In the genomic region with DNA sequence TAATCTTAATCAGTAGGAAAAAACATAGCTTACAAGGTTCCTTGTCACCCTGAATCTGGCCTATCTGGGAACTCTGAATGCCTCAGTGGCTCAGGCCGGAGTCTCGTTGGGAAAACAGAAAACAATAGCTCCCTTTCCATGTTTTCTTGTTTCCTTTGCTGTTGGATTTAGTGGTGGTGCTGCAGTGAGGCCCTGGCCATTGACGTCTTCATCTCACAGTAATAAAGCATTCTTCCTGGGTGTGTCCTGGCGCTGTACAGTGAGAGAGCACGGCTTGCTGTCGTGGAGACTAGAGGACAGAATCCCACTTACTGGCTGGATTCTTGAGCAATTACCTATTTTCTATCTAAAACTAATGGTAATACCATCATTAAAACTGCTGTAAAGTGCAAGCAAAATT, we compare ENCODE assay signal across 12 cellular contexts. TPM values are rescaled to one million over a fixed set of nuclear protein-coding genes. Genes with fewer than 3 reads are reported as not detected.
DNase-seq lines count a peak whose midpoint lies in the region; ATAC-seq and TF ChIP-seq lines count a peak whose summit lies in the region.
"Had no signal": no experiment of that assay in that cellular context is flagged by ENCODE, and none has a peak within 500 bp of the region (broad histone marks: within the 10 kb centered on the region; RNA-seq: fewer than 3 reads in every experiment).

No MANE protein-coding gene starts in this region.

- no peak overlapping the region for H2AFZ ChIP-seq in neural progenitor cell (replicated peaks)

- TF ChIP-seq CTCF in neural progenitor cell (IDR thresholded peaks at IDR 0.05) (no peak), testis (IDR thresholded peaks at IDR 0.05) (no peak)

- no peaks in the 10 kb centered on the region for H3K36me3 ChIP-seq in neural progenitor cell
- no peaks in the 10 kb centered on the region for H3K36me3 ChIP-seq in testis (ENCODE audit: low read depth, missing control alignments)
- H3K36me3 ChIP-seq: cardiac muscle cell, uterus had no signal

- H3K9me3 Mint-ChIP-seq in activated CD4-positive, alpha-beta T cell treated with anti-CD3 and anti-CD28 coated beads, Interleukin-2, amount 10 ng/mL, durations not matched to agents 24 days and 14 days = no peaks in the 10 kb centered on the region
- no peaks in the 10 kb centered on the region for H3K9me3 Mint-ChIP-seq in neural progenitor cell

- peak overlapping the region; percentile 66 for H3K4me3 Mint-ChIP-seq in activated CD4-positive, alpha-beta T cell treated with anti-CD3 and anti-CD28 coated beads, Interleukin-2, amount 10 ng/mL, durations not matched to agents 24 days and 14 days
- H3K4me3 Mint-ChIP-seq in neural progenitor cell = peak overlapping the region; percentile 27

- no peak overlapping the region for H3K4me3 ChIP-seq in neural progenitor cell
- H3K4me3 ChIP-seq in testis = no peak overlapping the region
- H3K4me3 ChIP-seq: cardiac muscle cell, uterus had no signal

- H3K79me2 ChIP-seq in neural progenitor cell (ENCODE audit: low read depth) = no peaks in the 10 kb centered on the region

- WGBS in testis, 2 donors = 66 to 81% methylated on average over 6 of the region's 6 CpGs

- H3K27ac Mint-ChIP-seq in activated CD4-positive, alpha-beta T cell treated with anti-CD3 and anti-CD28 coated beads, Interleukin-2, amount 10 ng/mL, durations not matched to agents 24 days and 14 days = peak overlapping the region; percentile 91
- no peak overlapping the region for H3K27ac Mint-ChIP-seq in neural progenitor cell

- H3K27ac ChIP-seq in neural progenitor cell (no peak overlapping the region), testis (peak overlapping the region in 1 of 2 donors; percentile 24)
- H3K27ac ChIP-seq: cardiac muscle cell, uterus had no signal

- H3K27me3 ChIP-seq in neural progenitor cell = peaks cover 60% of the 10 kb centered on the region
- H3K27me3 ChIP-seq in testis = no peaks in the 10 kb centered on the region

- intact Hi-C loops in activated CD4-positive, alpha-beta T cell treated with anti-CD3 and anti-CD28 coated beads, Interleukin-2, amount 10 ng/mL, durations not matched to agents 24 days and 14 days (cut with micrococcal nuclease) = loop anchor here (2.0 to 10.0 kb wide), 4 partner anchors 38 to 345 kb away; no protein-coding TSS in a partner anchor
- intact Hi-C loops in testis (cut with DNase I; ENCODE audit: low total_unique reads) = no loop called here

- peak; percentile 72 for DNase-seq in activated CD4-positive, alpha-beta T cell treated with anti-CD3 and anti-CD28 coated beads, Interleukin-2, amount 10 ng/mL, durations not matched to agents 24 days and 14 days
- DNase-seq in activated CD4-positive, alpha-beta T cell treated with anti-CD3 and anti-CD28 coated beads for 4 hours = no peak
- DNase-seq in NCI-H748 treated with DMSO at 0.1 percent for 48 hours (lab: John Stamatoyannopoulos, UW) (peak; percentile 14), cerebellar cortex (ENCODE audit: low spot score) (peak; percentile 23), neural progenitor cell (ENCODE audit: low spot score) (no peak), testis (no peak)
- DNase-seq: DMS79 treated with DMSO at 0.1 percent for 48 hours, uterus had no signal

- H3K4me1 ChIP-seq in neural progenitor cell = peaks cover 42% of the 10 kb centered on the region
- peaks cover 17% of the 10 kb centered on the region for H3K4me1 ChIP-seq in testis

- H3F3A ChIP-seq in neural progenitor cell (ENCODE audit: low read depth) = peaks cover 30% of the 10 kb centered on the region

- no peak overlapping the region for H3K9ac ChIP-seq in neural progenitor cell

- H3K4me2 ChIP-seq in neural progenitor cell = peak overlapping the region; percentile 94

- no peak for TF ChIP-seq POLR2A in testis (IDR thresholded peaks at IDR 0.05)

- H3K4me1 Mint-ChIP-seq in activated CD4-positive, alpha-beta T cell treated with anti-CD3 and anti-CD28 coated beads, Interleukin-2, amount 10 ng/mL, durations not matched to agents 24 days and 14 days = peaks cover 59% of the 10 kb centered on the region
- H3K4me1 Mint-ChIP-seq in neural progenitor cell = peaks cover 45% of the 10 kb centered on the region

- ATAC-seq in GM18520 (IDR thresholded peaks at IDR 0.05; ENCODE audit: unreplicated experiment) (no peak), HG03039 (IDR thresholded peaks at IDR 0.05; ENCODE audit: unreplicated experiment) (no peak)
- ATAC-seq: HCT116 had no signal

- no peaks in the 10 kb centered on the region for H3K27me3 Mint-ChIP-seq in activated CD4-positive, alpha-beta T cell treated with anti-CD3 and anti-CD28 coated beads, Interleukin-2, amount 10 ng/mL, durations not matched to agents 24 days and 14 days
- peaks cover 34% of the 10 kb centered on the region for H3K27me3 Mint-ChIP-seq in neural progenitor cell (ENCODE audit: insufficient read depth, low read depth)

- H4K20me1 ChIP-seq in neural progenitor cell (ENCODE audit: low read depth) = no peaks in the 10 kb centered on the region

- peaks cover 21% of the 10 kb centered on the region for H3K36me3 Mint-ChIP-seq in activated CD4-positive, alpha-beta T cell treated with anti-CD3 and anti-CD28 coated beads, Interleukin-2, amount 10 ng/mL, durations not matched to agents 24 days and 14 days (ENCODE audit: low read depth)
- peaks cover 6% of the 10 kb centered on the region for H3K36me3 Mint-ChIP-seq in neural progenitor cell

- H3K9me3 ChIP-seq in neural progenitor cell (ENCODE audit: low read depth) (no peaks in the 10 kb centered on the region), testis (no peaks in the 10 kb centered on the region)
- H3K9me3 ChIP-seq: uterus had no signal

RNA-seq across cellular contexts. Expression of a gene that starts 1.3 kb away (rescaled TPM):
- 104 and 106 TPM in 2 replicates for total RNA-seq in activated CD4-positive, alpha-beta T cell treated with anti-CD3 and anti-CD28 coated beads, Interleukin-2, amount 10 ng/mL, durations not matched to agents 24 days and 14 days
- total RNA-seq in neural progenitor cell (ENCODE audit: low replicate concordance) (1.9 and 3.2 TPM in 2 replicates), testis (100 to 1,000 TPM; 113 to 212 TPM)
- 73.6 TPM for polyA plus RNA-seq in testis (ENCODE audit: insufficient read depth, low read depth, low replicate concordance)

Comparison
In these comparisons a context has a peak if more than half of its experiments do, and no peak if none do; other contexts are left out.
1. DNase-seq: peak in activated CD4-positive, alpha-beta T cell treated with anti-CD3 and anti-CD28 coated beads, Interleukin-2, amount 10 ng/mL, durations not matched to agents 24 days and 14 days (single experiment), NCI-H748 treated with DMSO at 0.1 percent for 48 hours (single experiment) and cerebellar cortex (single experiment); none in activated CD4-positive, alpha-beta T cell treated with anti-CD3 and anti-CD28 coated beads for 4 hours (0 of 2), neural progenitor cell (single experiment) and testis (single experiment).
2. RNA of a gene that starts 1.3 kb away (total RNA-seq): 113 to 212 TPM in testis and 104 to 106 TPM in activated CD4-positive, alpha-beta T cell treated with anti-CD3 and anti-CD28 coated beads, Interleukin-2, amount 10 ng/mL, durations not matched to agents 24 days and 14 days; 1.9 to 3.2 TPM in neural progenitor cell; every median in the first group is over 10 times any median in the second.